8 cellular contexts compared by ENCODE assay signal in the genomic region with DNA sequence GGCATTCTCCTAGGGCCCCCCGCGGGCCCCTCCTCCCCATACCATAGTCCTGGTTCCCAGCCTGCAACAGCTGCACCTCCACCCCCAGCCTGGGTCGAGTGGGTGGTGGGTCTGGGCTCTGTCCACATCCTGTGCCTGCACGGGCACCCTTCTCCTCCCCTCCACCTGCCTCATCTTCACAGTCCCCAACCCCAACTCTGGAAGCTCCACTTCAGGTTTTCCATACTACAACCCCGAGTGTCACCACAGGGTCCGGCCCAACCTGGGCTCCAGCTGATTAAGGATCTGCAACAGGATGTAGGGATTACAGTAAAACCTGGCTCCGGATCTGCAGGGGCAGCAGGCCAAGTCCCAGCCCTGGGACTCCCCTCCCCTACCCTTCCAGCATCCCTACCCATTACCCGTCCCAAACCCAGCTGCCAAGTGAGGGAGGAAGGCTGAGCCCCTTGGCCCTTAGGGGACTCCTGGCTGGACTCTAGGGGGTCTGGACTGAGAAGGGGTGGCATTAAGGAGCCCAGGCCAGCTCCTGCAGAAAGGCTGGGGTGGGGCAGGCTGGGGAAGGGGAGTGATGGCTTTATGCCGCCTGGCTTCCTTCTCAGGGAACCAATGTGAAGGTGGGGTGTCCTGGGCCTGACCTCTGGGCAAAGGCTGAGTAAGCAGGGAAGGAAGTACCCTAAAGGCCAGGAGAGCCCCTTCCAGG.
DNase-seq lines count a peak whose midpoint lies in the region; ATAC-seq and TF ChIP-seq lines count a peak whose summit lies in the region.
"Had no signal": no experiment of that assay in that cellular context is flagged by ENCODE, and none has a peak within 500 bp of the region (broad histone marks: within the 10 kb centered on the region; RNA-seq: fewer than 3 reads in every experiment).

No MANE protein-coding gene starts in this region.

- POLR2A ChIA-PET in CD4-positive, alpha-beta memory T cell (lab: Charles Lee; ENCODE audit: partially characterized antibody) = no interaction called here

- CTCF ChIA-PET in CD4-positive, alpha-beta memory T cell (lab: Charles Lee; ENCODE audit: partially characterized antibody) = no interaction called here

- H3K27ac Mint-ChIP-seq in CD4-positive, alpha-beta memory T cell = peak overlapping the region in 2 of 7 donors; percentile 70 to 72

- H3K4me1 ChIP-seq in mucosa of descending colon (ENCODE audit: low read depth) = peaks cover 45% of the 10 kb centered on the region
- no peaks in the 10 kb centered on the region for H3K4me1 ChIP-seq in CD4-positive, alpha-beta memory T cell (ENCODE audit: insufficient read depth, low read length)

- peak; percentile 46 for DNase-seq in G401 (ENCODE audit: low spot score)
- peak; percentile 67 for DNase-seq in NCI-H1105 treated with DMSO at 0.1 percent for 48 hours (lab: John Stamatoyannopoulos, UW)
- DNase-seq in astrocyte of the hippocampus (ENCODE audit: low read depth, low spot score) = peak; percentile 79
- peak in 1 of 3 donors; percentile 65 for DNase-seq in mucosa of descending colon
- no peak for DNase-seq in dedifferentiated amniotic fluid mesenchymal stem cell (ENCODE audit: extremely low spot score)
- DNase-seq in CD4-positive, alpha-beta memory T cell = no peak

- no peak overlapping the region for H3K4me3 Mint-ChIP-seq in CD4-positive, alpha-beta memory T cell

- no peak overlapping the region for H3K27ac ChIP-seq in CD4-positive, alpha-beta memory T cell (ENCODE audit: low read depth, low read length)

- peak; percentile 13 for ATAC-seq in mucosa of descending colon
- ATAC-seq in HG02623 (IDR thresholded peaks at IDR 0.05; ENCODE audit: unreplicated experiment) = no peak

- H3K4me1 Mint-ChIP-seq in CD4-positive, alpha-beta memory T cell = peaks cover 5 to 23% (median 6%) of the 10 kb centered on the region in 4 donors

- TF ChIP-seq CTCF in mucosa of descending colon (IDR thresholded peaks at IDR 0.05) = no peak

- no peaks in the 10 kb centered on the region for H3K36me3 ChIP-seq in mucosa of descending colon (ENCODE audit: low read depth)
- H3K36me3 ChIP-seq in CD4-positive, alpha-beta memory T cell (ENCODE audit: insufficient read depth, low read length) = no peaks in the 10 kb centered on the region
- H3K36me3 ChIP-seq: Peyer's patch had no signal

- H3K36me3 Mint-ChIP-seq in CD4-positive, alpha-beta memory T cell = peaks cover 0 to under 1% of the 10 kb centered on the region in 2 donors

- no peaks in the 10 kb centered on the region for H3K9me3 Mint-ChIP-seq in CD4-positive, alpha-beta memory T cell

- no peaks in the 10 kb centered on the region for H3K9me3 ChIP-seq in mucosa of descending colon
- no peaks in the 10 kb centered on the region for H3K9me3 ChIP-seq in CD4-positive, alpha-beta memory T cell (ENCODE audit: control insufficient read depth in 1 of 2, low read length in 2 of 2)
- H3K9me3 ChIP-seq: Peyer's patch had no signal

- no peaks in the 10 kb centered on the region for H3K27me3 Mint-ChIP-seq in CD4-positive, alpha-beta memory T cell

- H3K4me3 ChIP-seq in mucosa of descending colon = no peak overlapping the region
- no peak overlapping the region for H3K4me3 ChIP-seq in CD4-positive, alpha-beta memory T cell (ENCODE audit: low read length in 2 of 2)
- H3K4me3 ChIP-seq: Peyer's patch had no signal

- intact Hi-C loops in mucosa of descending colon (cut with DNase I, micrococcal nuclease) = no loop called here
- intact Hi-C loops in CD4-positive, alpha-beta memory T cell (cut with micrococcal nuclease) = no loop called here

- in situ Hi-C loops in G401 (cut with HindIII; ENCODE audit: low sequenced_read_pairs) = no loop called here

- H3K27me3 ChIP-seq in CD4-positive, alpha-beta memory T cell (ENCODE audit: insufficient read depth, low read length) = no peaks in the 10 kb centered on the region
- H3K27me3 ChIP-seq: Peyer's patch had no signal

Comparison
In these comparisons a context has a peak if more than half of its experiments do, and no peak if none do; other contexts are left out.
1. DNase-seq: peak in G401 (single experiment), NCI-H1105 treated with DMSO at 0.1 percent for 48 hours (single experiment) and astrocyte of the hippocampus (single experiment); none in dedifferentiated amniotic fluid mesenchymal stem cell (single experiment) and CD4-positive, alpha-beta memory T cell (0 of 5).